Comparison of ENCODE assay signal across 3 cellular contexts in the genomic region with DNA sequence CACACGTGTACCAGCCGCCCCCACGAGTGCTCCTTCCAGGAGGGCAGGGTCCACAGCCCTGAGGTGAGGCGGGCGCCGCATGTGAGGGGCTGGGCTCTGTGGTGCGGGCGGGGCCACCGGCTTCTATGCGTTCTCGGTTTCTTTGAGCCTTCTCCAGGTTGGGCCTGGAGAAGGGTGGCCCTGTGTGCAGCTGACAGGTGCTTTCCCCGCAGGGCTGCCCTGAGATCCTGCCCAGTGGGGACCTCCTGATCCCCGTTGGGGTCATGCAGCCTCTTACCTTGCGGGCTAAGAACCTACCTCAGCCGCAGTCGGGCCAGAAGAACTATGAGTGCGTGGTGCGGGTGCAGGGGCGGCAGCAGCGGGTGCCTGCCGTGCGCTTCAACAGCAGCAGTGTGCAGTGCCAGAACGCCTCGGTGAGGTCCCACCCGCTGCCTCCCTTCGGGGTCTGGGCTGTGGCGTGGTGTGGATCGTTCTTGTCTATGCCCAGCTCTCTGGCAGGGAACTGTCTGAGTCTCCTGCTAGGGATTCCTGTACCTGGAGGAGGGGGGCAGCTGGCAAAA.
"Had no signal": no experiment of that assay in that cellular context is flagged by ENCODE, and none has a peak within 500 bp of the region (broad histone marks: within the 10 kb centered on the region; RNA-seq: fewer than 3 reads in every experiment).

No MANE protein-coding gene starts in this region.

- ATAC-seq: GM12878 had no signal

- H3K4me3 ChIP-seq: GM12878 had no signal

- DNase-seq: GDM1, GF-D8 had no signal
